ENCODE assay signal across 29 cellular contexts in genomic region chr3:78708565-78709073, GRCh38.
"Had no signal": no experiment of that assay in that cellular context is flagged by ENCODE, and none has a peak within 500 bp of the region (broad histone marks: within the 10 kb centered on the region; RNA-seq: fewer than 3 reads in every experiment).

No MANE protein-coding gene starts in this region.

- H3K4me1 ChIP-seq: parathyroid adenoma, psoas muscle, right lobe of liver, sigmoid colon, stomach, thyroid gland, upper lobe of left lung, vagina had no signal

- FAIRE-seq: small intestine, urothelium cell line had no signal

- H3K27me3 Mint-ChIP-seq: natural killer cell treated with Interleukin-12 subunit alpha and Interleukin-12 subunit beta and Interleukin-15 and Interleukin-18, amount 100 ng/mL, for 72 hours; progenitor cell of endocrine pancreas; stimulated activated naive B cell treated with anti-CD40 and anti-IgM and Interleukin-4, amounts not matched to agents 10 μg/mL and 1 μg/mL and 100 μg/mL, for 72 hours; stimulated activated naive CD8-positive, alpha-beta T cell treated with anti-CD3 and anti-CD28 coated beads, Interleukin-15, Interleukin-2, amounts not matched to agents 100 ng/mL and 50 ng/mL, for 24 hours had no signal

- H3K4me3 Mint-ChIP-seq: natural killer cell treated with Interleukin-12 subunit alpha and Interleukin-12 subunit beta and Interleukin-15 and Interleukin-18, amount 100 ng/mL, for 72 hours; nephron progenitor cell; neural crest cell; stimulated activated effector memory CD8-positive, alpha-beta T cell treated with anti-CD3 and anti-CD28 coated beads, Interleukin-12 subunit alpha, Interleukin-12 subunit beta, amount 100 ng/mL, for 72 hours; stimulated activated naive B cell treated with anti-CD40 and anti-IgM and Interleukin-4, amounts not matched to agents 10 μg/mL and 1 μg/mL and 100 μg/mL, for 72 hours; stimulated activated naive CD8-positive, alpha-beta T cell treated with anti-CD3 and anti-CD28 coated beads, Interleukin-15, Interleukin-2, amounts not matched to agents 100 ng/mL and 50 ng/mL, for 24 hours had no signal

- H3K36me3 Mint-ChIP-seq: natural killer cell treated with Interleukin-12 subunit alpha and Interleukin-12 subunit beta and Interleukin-15 and Interleukin-18, amount 100 ng/mL, for 72 hours; stimulated activated effector memory CD8-positive, alpha-beta T cell treated with anti-CD3 and anti-CD28 coated beads, Interleukin-12 subunit alpha, Interleukin-12 subunit beta, amount 100 ng/mL, for 72 hours; stimulated activated naive B cell treated with anti-CD40 and anti-IgM and Interleukin-4, amounts not matched to agents 10 μg/mL and 1 μg/mL and 100 μg/mL, for 72 hours had no signal

- H3K4me1 Mint-ChIP-seq: stimulated activated effector memory CD8-positive, alpha-beta T cell treated with anti-CD3 and anti-CD28 coated beads, Interleukin-12 subunit alpha, Interleukin-12 subunit beta, amount 100 ng/mL, for 72 hours; stimulated activated naive B cell treated with anti-CD40 and anti-IgM and Interleukin-4, amounts not matched to agents 10 μg/mL and 1 μg/mL and 100 μg/mL, for 72 hours had no signal

- H3K4me3 ChIP-seq: ovary, psoas muscle, right lobe of liver, sigmoid colon, stomach, thoracic aorta, thyroid gland, tibial nerve, upper lobe of left lung, vagina had no signal

- H2AFZ ChIP-seq: parathyroid adenoma had no signal

- H3K9ac ChIP-seq: parathyroid adenoma had no signal

- H3K9me3 ChIP-seq: ovary, psoas muscle, right lobe of liver, sigmoid colon, stomach, thoracic aorta, thyroid gland, tibial nerve, upper lobe of left lung, vagina had no signal

- H3K9me3 Mint-ChIP-seq: nephron progenitor cell; neural crest cell; stimulated activated naive B cell treated with anti-CD40 and anti-IgM and Interleukin-4, amounts not matched to agents 10 μg/mL and 1 μg/mL and 100 μg/mL, for 72 hours had no signal

- H3K27me3 ChIP-seq: ovary, right lobe of liver, sigmoid colon, stomach, thyroid gland, tibial nerve, upper lobe of left lung, vagina had no signal

- H3K27ac Mint-ChIP-seq: natural killer cell treated with Interleukin-12 subunit alpha and Interleukin-12 subunit beta and Interleukin-15 and Interleukin-18, amount 100 ng/mL, for 72 hours; stimulated activated effector memory CD8-positive, alpha-beta T cell treated with anti-CD3 and anti-CD28 coated beads, Interleukin-12 subunit alpha, Interleukin-12 subunit beta, amount 100 ng/mL, for 72 hours; stimulated activated naive B cell treated with anti-CD40 and anti-IgM and Interleukin-4, amounts not matched to agents 10 μg/mL and 1 μg/mL and 100 μg/mL, for 72 hours; stimulated activated naive CD8-positive, alpha-beta T cell treated with anti-CD3 and anti-CD28 coated beads, Interleukin-15, Interleukin-2, amounts not matched to agents 100 ng/mL and 50 ng/mL, for 24 hours had no signal

- ATAC-seq: natural killer cell treated with Interleukin-12 subunit alpha and Interleukin-12 subunit beta and Interleukin-15 and Interleukin-18, amount 100 ng/mL, for 72 hours; psoas muscle; right cardiac atrium; right lobe of liver; stimulated activated effector memory CD8-positive, alpha-beta T cell treated with anti-CD3 and anti-CD28 coated beads, Interleukin-12 subunit alpha, Interleukin-12 subunit beta, amount 100 ng/mL, for 72 hours; stimulated activated naive B cell treated with anti-CD40 and anti-IgM and Interleukin-4, amounts not matched to agents 10 μg/mL and 1 μg/mL and 100 μg/mL, for 72 hours had no signal

- DNase-seq: nephron progenitor cell; occipital lobe; ovary; posterior cingulate gyrus; psoas muscle; right cardiac atrium; right lobe of liver; sigmoid colon; small intestine; stimulated activated CD4-positive, alpha-beta T cell treated with anti-CD3 and anti-CD28 coated beads, Interleukin-15, amount 100 ng/mL, for 24 hours; stimulated activated CD4-positive, alpha-beta T cell treated with anti-CD3 and anti-CD28 coated beads, Interleukin-2, amount 100 ng/mL, for 24 hours; stimulated activated CD4-positive, alpha-beta T cell treated with anti-CD3 and anti-CD28 coated beads, Interleukin-2, amount 100 ng/mL, for 48 hours; stimulated activated CD4-positive, alpha-beta T cell treated with anti-CD3 and anti-CD28 coated beads, Interleukin-4, amount 100 ng/mL, for 24 hours; stimulated activated naive B cell treated with anti-CD40 and anti-IgM and Interleukin-4, amounts not matched to agents 10 μg/mL and 1 μg/mL and 100 μg/mL, for 72 hours; stimulated activated naive CD4-positive, alpha-beta T cell treated with Interleukin-2 at 50 U/mL for 16 hours; stomach; thyroid gland; trophoblast cell; upper lobe of left lung had no signal

- H3K79me2 ChIP-seq: parathyroid adenoma had no signal

- H3K27ac ChIP-seq: ovary, parathyroid adenoma, psoas muscle, right lobe of liver, sigmoid colon, stomach, thoracic aorta, thyroid gland, tibial nerve, upper lobe of left lung, vagina had no signal

- H3K36me3 ChIP-seq: ovary, right lobe of liver, sigmoid colon, stomach, thoracic aorta, thyroid gland, tibial nerve, upper lobe of left lung, vagina had no signal
